Comparison of ENCODE assay signal across 1 cellular context in the genomic region with DNA sequence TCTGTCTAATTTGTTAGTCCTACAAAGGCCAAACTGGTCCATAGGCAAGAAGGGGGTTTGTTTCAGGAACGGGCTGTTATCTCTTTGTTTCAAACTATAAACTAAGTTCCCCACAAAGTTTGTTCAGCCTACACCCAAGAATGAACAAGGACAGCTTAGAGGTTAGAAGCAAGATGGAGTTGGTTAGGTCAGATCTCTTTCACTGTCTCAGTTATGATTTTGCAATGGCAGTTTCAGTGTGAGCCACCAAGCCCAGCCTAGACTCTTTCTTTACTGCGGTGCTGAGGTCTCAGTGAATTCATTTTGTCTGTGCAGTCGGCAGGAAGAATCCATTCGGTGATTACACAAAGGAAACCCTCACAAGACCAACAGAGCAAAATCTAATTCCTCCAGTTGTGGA.
TF ChIP-seq lines count a peak whose summit lies in the region.

No MANE protein-coding gene starts in this region.

TF ChIP-seq in K562, 482 proteins besides CTCF, POLR2A, EP300 and RAD21 (continued from another document and continues in another):
- TF ChIP-seq, protein P1, sequence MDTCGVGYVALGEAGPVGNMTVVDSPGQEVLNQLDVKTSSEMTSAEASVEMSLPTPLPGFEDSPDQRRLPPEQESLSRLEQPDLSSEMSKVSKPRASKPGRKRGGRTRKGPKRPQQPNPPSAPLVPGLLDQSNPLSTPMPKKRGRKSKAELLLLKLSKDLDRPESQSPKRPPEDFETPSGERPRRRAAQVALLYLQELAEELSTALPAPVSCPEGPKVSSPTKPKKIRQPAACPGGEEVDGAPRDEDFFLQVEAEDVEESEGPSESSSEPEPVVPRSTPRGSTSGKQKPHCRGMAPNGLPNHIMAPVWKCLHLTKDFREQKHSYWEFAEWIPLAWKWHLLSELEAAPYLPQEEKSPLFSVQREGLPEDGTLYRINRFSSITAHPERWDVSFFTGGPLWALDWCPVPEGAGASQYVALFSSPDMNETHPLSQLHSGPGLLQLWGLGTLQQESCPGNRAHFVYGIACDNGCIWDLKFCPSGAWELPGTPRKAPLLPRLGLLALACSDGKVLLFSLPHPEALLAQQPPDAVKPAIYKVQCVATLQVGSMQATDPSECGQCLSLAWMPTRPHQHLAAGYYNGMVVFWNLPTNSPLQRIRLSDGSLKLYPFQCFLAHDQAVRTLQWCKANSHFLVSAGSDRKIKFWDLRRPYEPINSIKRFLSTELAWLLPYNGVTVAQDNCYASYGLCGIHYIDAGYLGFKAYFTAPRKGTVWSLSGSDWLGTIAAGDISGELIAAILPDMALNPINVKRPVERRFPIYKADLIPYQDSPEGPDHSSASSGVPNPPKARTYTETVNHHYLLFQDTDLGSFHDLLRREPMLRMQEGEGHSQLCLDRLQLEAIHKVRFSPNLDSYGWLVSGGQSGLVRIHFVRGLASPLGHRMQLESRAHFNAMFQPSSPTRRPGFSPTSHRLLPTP (IDR thresholded peaks at IDR 0.05; ENCODE audit: borderline replicate concordance, extremely low read depth, insufficient read length) = no peak
- TF ChIP-seq TFAM (CRISPR knock-in tag; conservative IDR thresholded peaks at IDR 0.05) = no peak
- no peak for TF ChIP-seq TARDBP (IDR thresholded peaks at IDR 0.05)
- TF ChIP-seq MAZ (CRISPR knock-in tag; conservative IDR thresholded peaks at IDR 0.05 in 1 of 2, IDR thresholded peaks at IDR 0.05 in 1 of 2) = peak in 1 of 2 experiments; percentile 47; a peak in 1 of 4 replicates
- TF ChIP-seq, protein P2, sequence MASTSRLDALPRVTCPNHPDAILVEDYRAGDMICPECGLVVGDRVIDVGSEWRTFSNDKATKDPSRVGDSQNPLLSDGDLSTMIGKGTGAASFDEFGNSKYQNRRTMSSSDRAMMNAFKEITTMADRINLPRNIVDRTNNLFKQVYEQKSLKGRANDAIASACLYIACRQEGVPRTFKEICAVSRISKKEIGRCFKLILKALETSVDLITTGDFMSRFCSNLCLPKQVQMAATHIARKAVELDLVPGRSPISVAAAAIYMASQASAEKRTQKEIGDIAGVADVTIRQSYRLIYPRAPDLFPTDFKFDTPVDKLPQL (IDR thresholded peaks at IDR 0.05; ENCODE audit: extremely low read depth, insufficient read length) = no peak
- TF ChIP-seq ZNF311 (CRISPR knock-in tag; IDR thresholded peaks at IDR 0.05) = peak; percentile 87
- TF ChIP-seq, protein P3, sequence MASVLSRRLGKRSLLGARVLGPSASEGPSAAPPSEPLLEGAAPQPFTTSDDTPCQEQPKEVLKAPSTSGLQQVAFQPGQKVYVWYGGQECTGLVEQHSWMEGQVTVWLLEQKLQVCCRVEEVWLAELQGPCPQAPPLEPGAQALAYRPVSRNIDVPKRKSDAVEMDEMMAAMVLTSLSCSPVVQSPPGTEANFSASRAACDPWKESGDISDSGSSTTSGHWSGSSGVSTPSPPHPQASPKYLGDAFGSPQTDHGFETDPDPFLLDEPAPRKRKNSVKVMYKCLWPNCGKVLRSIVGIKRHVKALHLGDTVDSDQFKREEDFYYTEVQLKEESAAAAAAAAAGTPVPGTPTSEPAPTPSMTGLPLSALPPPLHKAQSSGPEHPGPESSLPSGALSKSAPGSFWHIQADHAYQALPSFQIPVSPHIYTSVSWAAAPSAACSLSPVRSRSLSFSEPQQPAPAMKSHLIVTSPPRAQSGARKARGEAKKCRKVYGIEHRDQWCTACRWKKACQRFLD (CRISPR knock-in tag; IDR thresholded peaks at IDR 0.05) = no peak
- TF ChIP-seq HDAC8 (tag; IDR thresholded peaks at IDR 0.05) = no peak
- no peak for TF ChIP-seq THRAP3 (IDR thresholded peaks at IDR 0.05; ENCODE audit: borderline replicate concordance)
- no peak for TF ChIP-seq MECOM (CRISPR knock-in tag; IDR thresholded peaks at IDR 0.05)
- TF ChIP-seq POLR3A (IDR thresholded peaks at IDR 0.05; ENCODE audit: borderline replicate concordance, extremely low read depth, insufficient read depth, insufficient read length) = no peak
- no peak for TF ChIP-seq NCOA6 (IDR thresholded peaks at IDR 0.05)
- no peak for TF ChIP-seq ELF4 (CRISPR knock-in tag; IDR thresholded peaks at IDR 0.05)
- TF ChIP-seq, protein P4, sequence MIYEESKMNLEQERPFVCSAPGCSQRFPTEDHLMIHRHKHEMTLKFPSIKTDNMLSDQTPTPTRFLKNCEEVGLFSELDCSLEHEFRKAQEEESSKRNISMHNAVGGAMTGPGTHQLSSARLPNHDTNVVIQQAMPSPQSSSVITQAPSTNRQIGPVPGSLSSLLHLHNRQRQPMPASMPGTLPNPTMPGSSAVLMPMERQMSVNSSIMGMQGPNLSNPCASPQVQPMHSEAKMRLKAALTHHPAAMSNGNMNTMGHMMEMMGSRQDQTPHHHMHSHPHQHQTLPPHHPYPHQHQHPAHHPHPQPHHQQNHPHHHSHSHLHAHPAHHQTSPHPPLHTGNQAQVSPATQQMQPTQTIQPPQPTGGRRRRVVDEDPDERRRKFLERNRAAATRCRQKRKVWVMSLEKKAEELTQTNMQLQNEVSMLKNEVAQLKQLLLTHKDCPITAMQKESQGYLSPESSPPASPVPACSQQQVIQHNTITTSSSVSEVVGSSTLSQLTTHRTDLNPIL (CRISPR knock-in tag; IDR thresholded peaks at IDR 0.05) = no peak
- TF ChIP-seq ZNF780A (CRISPR knock-in tag; IDR thresholded peaks at IDR 0.05) = no peak
- no peak for TF ChIP-seq CBX8 (IDR thresholded peaks at IDR 0.05; ENCODE audit: borderline replicate concordance, extremely low read depth, low read depth, low read length, poor library complexity, severe bottlenecking)
- TF ChIP-seq, protein P5, sequence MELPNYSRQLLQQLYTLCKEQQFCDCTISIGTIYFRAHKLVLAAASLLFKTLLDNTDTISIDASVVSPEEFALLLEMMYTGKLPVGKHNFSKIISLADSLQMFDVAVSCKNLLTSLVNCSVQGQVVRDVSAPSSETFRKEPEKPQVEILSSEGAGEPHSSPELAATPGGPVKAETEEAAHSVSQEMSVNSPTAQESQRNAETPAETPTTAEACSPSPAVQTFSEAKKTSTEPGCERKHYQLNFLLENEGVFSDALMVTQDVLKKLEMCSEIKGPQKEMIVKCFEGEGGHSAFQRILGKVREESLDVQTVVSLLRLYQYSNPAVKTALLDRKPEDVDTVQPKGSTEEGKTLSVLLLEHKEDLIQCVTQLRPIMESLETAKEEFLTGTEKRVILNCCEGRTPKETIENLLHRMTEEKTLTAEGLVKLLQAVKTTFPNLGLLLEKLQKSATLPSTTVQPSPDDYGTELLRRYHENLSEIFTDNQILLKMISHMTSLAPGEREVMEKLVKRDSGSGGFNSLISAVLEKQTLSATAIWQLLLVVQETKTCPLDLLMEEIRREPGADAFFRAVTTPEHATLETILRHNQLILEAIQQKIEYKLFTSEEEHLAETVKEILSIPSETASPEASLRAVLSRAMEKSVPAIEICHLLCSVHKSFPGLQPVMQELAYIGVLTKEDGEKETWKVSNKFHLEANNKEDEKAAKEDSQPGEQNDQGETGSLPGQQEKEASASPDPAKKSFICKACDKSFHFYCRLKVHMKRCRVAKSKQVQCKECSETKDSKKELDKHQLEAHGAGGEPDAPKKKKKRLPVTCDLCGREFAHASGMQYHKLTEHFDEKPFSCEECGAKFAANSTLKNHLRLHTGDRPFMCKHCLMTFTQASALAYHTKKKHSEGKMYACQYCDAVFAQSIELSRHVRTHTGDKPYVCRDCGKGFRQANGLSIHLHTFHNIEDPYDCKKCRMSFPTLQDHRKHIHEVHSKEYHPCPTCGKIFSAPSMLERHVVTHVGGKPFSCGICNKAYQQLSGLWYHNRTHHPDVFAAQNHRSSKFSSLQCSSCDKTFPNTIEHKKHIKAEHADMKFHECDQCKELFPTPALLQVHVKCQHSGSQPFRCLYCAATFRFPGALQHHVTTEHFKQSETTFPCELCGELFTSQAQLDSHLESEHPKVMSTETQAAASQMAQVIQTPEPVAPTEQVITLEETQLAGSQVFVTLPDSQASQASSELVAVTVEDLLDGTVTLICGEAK (IDR thresholded peaks at IDR 0.05) = no peak
- TF ChIP-seq, protein P5 (CRISPR knock-in tag; IDR thresholded peaks at IDR 0.05) = no peak
- no peak for TF ChIP-seq SRSF3 (IDR thresholded peaks at IDR 0.05; ENCODE audit: insufficient read depth, low read length)
- TF ChIP-seq, protein P6, sequence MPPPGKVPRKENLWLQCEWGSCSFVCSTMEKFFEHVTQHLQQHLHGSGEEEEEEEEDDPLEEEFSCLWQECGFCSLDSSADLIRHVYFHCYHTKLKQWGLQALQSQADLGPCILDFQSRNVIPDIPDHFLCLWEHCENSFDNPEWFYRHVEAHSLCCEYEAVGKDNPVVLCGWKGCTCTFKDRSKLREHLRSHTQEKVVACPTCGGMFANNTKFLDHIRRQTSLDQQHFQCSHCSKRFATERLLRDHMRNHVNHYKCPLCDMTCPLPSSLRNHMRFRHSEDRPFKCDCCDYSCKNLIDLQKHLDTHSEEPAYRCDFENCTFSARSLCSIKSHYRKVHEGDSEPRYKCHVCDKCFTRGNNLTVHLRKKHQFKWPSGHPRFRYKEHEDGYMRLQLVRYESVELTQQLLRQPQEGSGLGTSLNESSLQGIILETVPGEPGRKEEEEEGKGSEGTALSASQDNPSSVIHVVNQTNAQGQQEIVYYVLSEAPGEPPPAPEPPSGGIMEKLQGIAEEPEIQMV (tag; conservative IDR thresholded peaks at IDR 0.05; ENCODE audit: low read depth) = no peak
- TF ChIP-seq SUPT5H (IDR thresholded peaks at IDR 0.05) = no peak
- TF ChIP-seq ZBTB17 (CRISPR knock-in tag; IDR thresholded peaks at IDR 0.05) = 0 out of 2 replicates have a peak, but pooled peaks have one; percentile 30
- TF ChIP-seq, protein P7, sequence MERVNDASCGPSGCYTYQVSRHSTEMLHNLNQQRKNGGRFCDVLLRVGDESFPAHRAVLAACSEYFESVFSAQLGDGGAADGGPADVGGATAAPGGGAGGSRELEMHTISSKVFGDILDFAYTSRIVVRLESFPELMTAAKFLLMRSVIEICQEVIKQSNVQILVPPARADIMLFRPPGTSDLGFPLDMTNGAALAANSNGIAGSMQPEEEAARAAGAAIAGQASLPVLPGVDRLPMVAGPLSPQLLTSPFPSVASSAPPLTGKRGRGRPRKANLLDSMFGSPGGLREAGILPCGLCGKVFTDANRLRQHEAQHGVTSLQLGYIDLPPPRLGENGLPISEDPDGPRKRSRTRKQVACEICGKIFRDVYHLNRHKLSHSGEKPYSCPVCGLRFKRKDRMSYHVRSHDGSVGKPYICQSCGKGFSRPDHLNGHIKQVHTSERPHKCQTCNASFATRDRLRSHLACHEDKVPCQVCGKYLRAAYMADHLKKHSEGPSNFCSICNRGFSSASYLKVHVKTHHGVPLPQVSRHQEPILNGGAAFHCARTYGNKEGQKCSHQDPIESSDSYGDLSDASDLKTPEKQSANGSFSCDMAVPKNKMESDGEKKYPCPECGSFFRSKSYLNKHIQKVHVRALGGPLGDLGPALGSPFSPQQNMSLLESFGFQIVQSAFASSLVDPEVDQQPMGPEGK (CRISPR knock-in tag; IDR thresholded peaks at IDR 0.05; ENCODE audit: borderline replicate concordance) = no peak
- no peak for TF ChIP-seq HDAC3 (IDR thresholded peaks at IDR 0.05; ENCODE audit: borderline replicate concordance, partially characterized antibody)
- TF ChIP-seq MIER1 (IDR thresholded peaks at IDR 0.05; ENCODE audit: low read depth) = no peak
- TF ChIP-seq NFIC (IDR thresholded peaks at IDR 0.05) = no peak
- no peak for TF ChIP-seq ZNF23 (CRISPR knock-in tag; IDR thresholded peaks at IDR 0.05)
- TF ChIP-seq ZBTB1 (CRISPR knock-in tag; IDR thresholded peaks at IDR 0.05; ENCODE audit: borderline replicate concordance, low read depth) = no peak
- TF ChIP-seq CBX1 (IDR thresholded peaks at IDR 0.05; ENCODE audit: low read depth) = no peak
- 0 out of 2 replicates have a peak, but pooled peaks have one; percentile 44 for TF ChIP-seq ZNF79 (CRISPR knock-in tag; IDR thresholded peaks at IDR 0.05; ENCODE audit: low read depth)
- TF ChIP-seq BCL6 (CRISPR knock-in tag; IDR thresholded peaks at IDR 0.05) = 0 out of 2 replicates have a peak, but pooled peaks have one; percentile 29
- TF ChIP-seq, protein P8, sequence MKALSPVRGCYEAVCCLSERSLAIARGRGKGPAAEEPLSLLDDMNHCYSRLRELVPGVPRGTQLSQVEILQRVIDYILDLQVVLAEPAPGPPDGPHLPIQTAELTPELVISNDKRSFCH (CRISPR knock-in tag; IDR thresholded peaks at IDR 0.05) = no peak
- TF ChIP-seq, protein P8 (tag; IDR thresholded peaks at IDR 0.05) = peak; percentile 73; the same call in 1 of the 2 replicates
- TF ChIP-seq ZNF239 (CRISPR knock-in tag; IDR thresholded peaks at IDR 0.05) = peak; percentile 37; the same call in 1 of the 2 replicates
- no peak for TF ChIP-seq SREBF1 (IDR thresholded peaks at IDR 0.05; ENCODE audit: borderline replicate concordance, low read depth, low read length)
- no peak for TF ChIP-seq RBM39 (optimal IDR thresholded peaks at IDR 0.05; ENCODE audit: low read depth, low read length)
- no peak for TF ChIP-seq GATAD2B (IDR thresholded peaks at IDR 0.05; ENCODE audit: borderline replicate concordance)
- TF ChIP-seq ZNF507 (tag; conservative IDR thresholded peaks at IDR 0.05) = no peak
- peak; percentile 62; the same call in 1 of the 2 replicates for TF ChIP-seq DDX20 (tag; IDR thresholded peaks at IDR 0.05; ENCODE audit: low read depth)
- TF ChIP-seq RFX1 (IDR thresholded peaks at IDR 0.05) = no peak
- TF ChIP-seq RNF2 (IDR thresholded peaks at IDR 0.05) = no peak
- no peak for TF ChIP-seq PHB (CRISPR knock-in tag; IDR thresholded peaks at IDR 0.05)
- TF ChIP-seq ZFPM2 (CRISPR knock-in tag; IDR thresholded peaks at IDR 0.05) = no peak
- no peak for TF ChIP-seq PHB2 (IDR thresholded peaks at IDR 0.05; ENCODE audit: low read depth)
- peak; percentile 87 for TF ChIP-seq DMBX1 (CRISPR knock-in tag; IDR thresholded peaks at IDR 0.05; ENCODE audit: borderline replicate concordance)
- no peak for TF ChIP-seq ZNF695 (CRISPR knock-in tag; IDR thresholded peaks at IDR 0.05)
